Comparison of ENCODE assay signal across 18 cellular contexts in genomic region chr2:113406114-113406513, GRCh38. TPM values are rescaled to one million over a fixed set of nuclear protein-coding genes. Genes with fewer than 3 reads are reported as not detected.
DNase-seq lines count a peak whose midpoint lies in the region; ATAC-seq and TF ChIP-seq lines count a peak whose summit lies in the region.
"Had no signal": no experiment of that assay in that cellular context is flagged by ENCODE, and none has a peak within 500 bp of the region (broad histone marks: within the 10 kb centered on the region; RNA-seq: fewer than 3 reads in every experiment).

No MANE protein-coding gene starts in this region.

- H4K20me1 ChIP-seq in H9 (ENCODE audit: control insufficient read depth, insufficient read depth, insufficient read length), result no peaks in the 10 kb centered on the region

- POLR2A ChIA-PET in activated CD8-positive, alpha-beta T cell treated with anti-CD3 and anti-CD28 coated beads for 36 hours (lab: Charles Lee), result no interaction called here

- peaks cover 29% of the 10 kb centered on the region for H3K27me3 Mint-ChIP-seq in H9 (ENCODE audit: low read depth)
- peaks cover 17% of the 10 kb centered on the region for H3K27me3 Mint-ChIP-seq in activated CD8-positive, alpha-beta T cell treated with anti-CD3 and anti-CD28 coated beads for 36 hours

- no peak overlapping the region for H3K27ac ChIP-seq in H9 (ENCODE audit: insufficient read length, low read depth, low read length)
- no peak overlapping the region for H3K27ac ChIP-seq in WERI-Rb-1
- H3K27ac ChIP-seq: ascending aorta, lower lobe of right lung, SJSA1 had no signal

- H2AK5ac ChIP-seq in H9 (ENCODE audit: insufficient read length, low read length), result no peak overlapping the region

- no peak overlapping the region for H4K91ac ChIP-seq in H9 (ENCODE audit: insufficient read length, low read depth, low read length)

- no peak overlapping the region for H3K4ac ChIP-seq in H9 (ENCODE audit: low read depth, low read length)

- no peak overlapping the region for H2BK12ac ChIP-seq in H9 (ENCODE audit: insufficient read length, low read depth, low read length)

- no peak overlapping the region for H2AFZ ChIP-seq in H9 (ENCODE audit: low read length)

- H4K5ac ChIP-seq in H9 (ENCODE audit: insufficient read length, low read depth, low read length), result no peak overlapping the region

- H2BK5ac ChIP-seq in H9 (ENCODE audit: insufficient read length, low read length), result no peak overlapping the region

- no peaks in the 10 kb centered on the region for H3K23me2 ChIP-seq in H9 (ENCODE audit: insufficient read length, low read depth, low read length, poor library complexity, severe bottlenecking)

- H2BK120ac ChIP-seq in H9 (ENCODE audit: low read depth, low read length, poor library complexity, severe bottlenecking), result no peak overlapping the region

- H3K4me3 ChIP-seq in GM12864 (ENCODE audit: low read depth, low read length) (no peak overlapping the region), WERI-Rb-1 (ENCODE audit: low read depth, low read length) (peak overlapping the region; percentile 32)
- H3K4me3 ChIP-seq: ascending aorta, lower lobe of right lung, SJSA1 had no signal

- H3K4me3 Mint-ChIP-seq in H9, result peak overlapping the region in 1 of 2 experiments; percentile 35; a peak in 2 of 5 replicates
- no peak overlapping the region for H3K4me3 Mint-ChIP-seq in activated CD8-positive, alpha-beta T cell treated with anti-CD3 and anti-CD28 coated beads for 36 hours
- H3K4me3 Mint-ChIP-seq: activated CD4-positive, alpha-beta T cell treated with anti-CD3 and anti-CD28 coated beads, Interleukin-2, amount 10 ng/mL, durations not matched to agents 7 days and 5 days; activated naive CD4-positive, alpha-beta T cell treated with anti-CD3 and anti-CD28 coated beads for 36 hours; natural killer cell treated with Interleukin-12 subunit alpha and Interleukin-12 subunit beta and Interleukin-15 and Interleukin-18, amount 100 ng/mL, for 72 hours had no signal

- H3K23ac ChIP-seq in H9 (ENCODE audit: insufficient read length, low read depth, low read length), result no peak overlapping the region

- H3K4me1 ChIP-seq in H9 (ENCODE audit: insufficient read depth, low read length), result no peaks in the 10 kb centered on the region
- H3K4me1 ChIP-seq: ascending aorta, lower lobe of right lung, SJSA1 had no signal

- H3K36me3 Mint-ChIP-seq in H9 (ENCODE audit: insufficient read depth in 1 of 3, low read depth in 3 of 3), result no peaks in the 10 kb centered on the region
- no peaks in the 10 kb centered on the region for H3K36me3 Mint-ChIP-seq in activated CD8-positive, alpha-beta T cell treated with anti-CD3 and anti-CD28 coated beads for 36 hours (ENCODE audit: low read depth)
- H3K36me3 Mint-ChIP-seq: natural killer cell treated with Interleukin-12 subunit alpha and Interleukin-12 subunit beta and Interleukin-15 and Interleukin-18, amount 100 ng/mL, for 72 hours had no signal

- WGBS in H9 (ENCODE audit: extremely low coverage, insufficient read length, low lambda C conversion rate), result no CpG with 5 or more reads among the region's 5 CpGs

- H3K36me3 ChIP-seq in WERI-Rb-1, result no peaks in the 10 kb centered on the region
- H3K36me3 ChIP-seq: ascending aorta, lower lobe of right lung, SJSA1 had no signal

- no peak overlapping the region for H2BK15ac ChIP-seq in H9 (ENCODE audit: low read depth, low read length)

- H3K56ac ChIP-seq in H9 (ENCODE audit: insufficient read length, low read depth, low read length), result no peak overlapping the region

- H3K4me2 ChIP-seq in H9 (ENCODE audit: insufficient read depth, insufficient read length, low read length), result no peak overlapping the region

- H3K9me3 ChIP-seq in H9 (ENCODE audit: control insufficient read depth, low read depth, low read length), result no peaks in the 10 kb centered on the region
- no peaks in the 10 kb centered on the region for H3K9me3 ChIP-seq in WERI-Rb-1 (ENCODE audit: severe bottlenecking)
- H3K9me3 ChIP-seq: ascending aorta, lower lobe of right lung, SJSA1 had no signal

- no peaks in the 10 kb centered on the region for H3K79me1 ChIP-seq in H9 (ENCODE audit: insufficient read depth, low read depth, low read length, poor library complexity, severe bottlenecking)

- CTCF ChIA-PET in activated CD8-positive, alpha-beta T cell treated with anti-CD3 and anti-CD28 coated beads for 36 hours (lab: Charles Lee), result no interaction called here

- H3K79me2 ChIP-seq in H9 (ENCODE audit: insufficient read depth, low read length), result no peaks in the 10 kb centered on the region

- H3K27me3 ChIP-seq in H9 (ENCODE audit: insufficient read depth, low read length) (no peaks in the 10 kb centered on the region), WERI-Rb-1 (ENCODE audit: insufficient read depth, low read depth, severe bottlenecking) (no peaks in the 10 kb centered on the region)
- H3K27me3 ChIP-seq: ascending aorta, SJSA1 had no signal

- H3T11ph ChIP-seq in H9 (ENCODE audit: low read length), result no peak overlapping the region

- TF ChIP-seq CTCF in GM12864 (IDR thresholded peaks at IDR 0.05; ENCODE audit: low read depth, low read length, missing control alignments) (no peak), H9 (conservative IDR thresholded peaks at IDR 0.05) (no peak), WERI-Rb-1 (IDR thresholded peaks at IDR 0.05; ENCODE audit: low read depth, low read length) (no peak)
- no peak for TF ChIP-seq CTCF in activated CD8-positive, alpha-beta T cell treated with anti-CD3 and anti-CD28 coated beads for 36 hours (IDR thresholded peaks at IDR 0.05)

- no peak overlapping the region for H4K8ac ChIP-seq in H9 (replicated peaks; ENCODE audit: insufficient read length, low read depth, low read length)

- H3K27ac Mint-ChIP-seq in H9, result 0 out of 7 replicates have a peak overlapping the region, but pooled peaks of 1 of the 3 experiments have one; percentile 10
- H3K27ac Mint-ChIP-seq in activated CD8-positive, alpha-beta T cell treated with anti-CD3 and anti-CD28 coated beads for 36 hours, result no peak overlapping the region
- H3K27ac Mint-ChIP-seq: activated CD4-positive, alpha-beta T cell treated with anti-CD3 and anti-CD28 coated beads, Interleukin-2, amount 10 ng/mL, durations not matched to agents 7 days and 5 days; activated naive CD4-positive, alpha-beta T cell treated with anti-CD3 and anti-CD28 coated beads for 36 hours; natural killer cell treated with Interleukin-12 subunit alpha and Interleukin-12 subunit beta and Interleukin-15 and Interleukin-18, amount 100 ng/mL, for 72 hours had no signal

- DNase-seq in GM12864 (ENCODE audit: low read depth), result peak; percentile 24
- DNase-seq in H9, result peak; percentile 66
- DNase-seq in WERI-Rb-1, result peak; percentile 82
- DNase-seq in myocyte (ENCODE audit: low read depth), result peak; percentile 31
- no peak for DNase-seq in GOT3 (lab: John Stamatoyannopoulos, UW)
- DNase-seq in activated CD8-positive, alpha-beta T cell treated with anti-CD3 and anti-CD28 coated beads for 36 hours, result no peak
- DNase-seq in activated CD4-positive, alpha-beta T cell treated with anti-CD3 and anti-CD28 coated beads for 4 hours, result no peak
- no peak for DNase-seq in ureter (ENCODE audit: low spot score)
- DNase-seq: activated CD4-positive, alpha-beta T cell treated with anti-CD3 and anti-CD28 coated beads, Interleukin-2, amount 10 ng/mL, durations not matched to agents 7 days and 5 days; activated naive CD4-positive, alpha-beta T cell treated with anti-CD3 and anti-CD28 coated beads for 36 hours; COR-L47; lower lobe of right lung; NCI-H1436 treated with DMSO at 0.1 percent for 48 hours; NCI-H446; T1000 had no signal

- no peaks in the 10 kb centered on the region for H3K9me3 Mint-ChIP-seq in H9
- H3K9me3 Mint-ChIP-seq in activated CD8-positive, alpha-beta T cell treated with anti-CD3 and anti-CD28 coated beads for 36 hours, result no peaks in the 10 kb centered on the region
- H3K9me3 Mint-ChIP-seq: activated CD4-positive, alpha-beta T cell treated with anti-CD3 and anti-CD28 coated beads, Interleukin-2, amount 10 ng/mL, durations not matched to agents 7 days and 5 days; activated naive CD4-positive, alpha-beta T cell treated with anti-CD3 and anti-CD28 coated beads for 36 hours; natural killer cell treated with Interleukin-12 subunit alpha and Interleukin-12 subunit beta and Interleukin-15 and Interleukin-18, amount 100 ng/mL, for 72 hours had no signal

- H3K4me1 Mint-ChIP-seq in H9, result peaks cover 12 to 13% of the 10 kb centered on the region in 2 experiments
- H3K4me1 Mint-ChIP-seq in activated CD8-positive, alpha-beta T cell treated with anti-CD3 and anti-CD28 coated beads for 36 hours (ENCODE audit: low read depth), result no peaks in the 10 kb centered on the region
- H3K4me1 Mint-ChIP-seq: activated CD4-positive, alpha-beta T cell treated with anti-CD3 and anti-CD28 coated beads, Interleukin-2, amount 10 ng/mL, durations not matched to agents 7 days and 5 days had no signal

- H3K18ac ChIP-seq in H9 (ENCODE audit: insufficient read length, low read depth, low read length), result no peak overlapping the region

- no peak overlapping the region for H2BK20ac ChIP-seq in H9 (ENCODE audit: low read depth, low read length, poor library complexity, severe bottlenecking)

- H3K14ac ChIP-seq in H9 (ENCODE audit: insufficient read depth, low read length), result no peak overlapping the region

- intact Hi-C loops in activated CD8-positive, alpha-beta T cell treated with anti-CD3 and anti-CD28 coated beads for 36 hours (cut with micrococcal nuclease), result no loop called here

- ATAC-seq in activated CD8-positive, alpha-beta T cell treated with anti-CD3 and anti-CD28 coated beads for 36 hours, result no peak
- ATAC-seq: lower lobe of right lung; natural killer cell treated with Interleukin-12 subunit alpha and Interleukin-12 subunit beta and Interleukin-15 and Interleukin-18, amount 100 ng/mL, for 72 hours had no signal

- no peak overlapping the region for H3K9ac ChIP-seq in H9 (ENCODE audit: extremely low read depth, insufficient read length, low read length)

RNA-seq across cellular contexts. Expression of gene ZNG1B, which starts 31.4 kb away (rescaled TPM):
- total RNA-seq in H9 (2021) (41.7 TPM in 2 replicates), myocyte (47.7 and 50.5 TPM in 2 replicates), ureter (46.0 TPM)
- 29.2 TPM for polyA plus RNA-seq in myocyte (2012)
- 10 to 100 TPM; 46.1 to 47.4 TPM for total RNA-seq in activated CD8-positive, alpha-beta T cell treated with anti-CD3 and anti-CD28 coated beads for 36 hours

Comparison
In these comparisons a context has a peak if more than half of its experiments do, and no peak if none do; other contexts are left out.
1. DNase-seq: peak in GM12864 (single experiment), H9 (single experiment), WERI-Rb-1 (single experiment) and myocyte (single experiment); none in GOT3 (single experiment), activated CD8-positive, alpha-beta T cell treated with anti-CD3 and anti-CD28 coated beads for 36 hours (single experiment), activated CD4-positive, alpha-beta T cell treated with anti-CD3 and anti-CD28 coated beads for 4 hours (0 of 2) and ureter (single experiment).